In the genomic region with DNA sequence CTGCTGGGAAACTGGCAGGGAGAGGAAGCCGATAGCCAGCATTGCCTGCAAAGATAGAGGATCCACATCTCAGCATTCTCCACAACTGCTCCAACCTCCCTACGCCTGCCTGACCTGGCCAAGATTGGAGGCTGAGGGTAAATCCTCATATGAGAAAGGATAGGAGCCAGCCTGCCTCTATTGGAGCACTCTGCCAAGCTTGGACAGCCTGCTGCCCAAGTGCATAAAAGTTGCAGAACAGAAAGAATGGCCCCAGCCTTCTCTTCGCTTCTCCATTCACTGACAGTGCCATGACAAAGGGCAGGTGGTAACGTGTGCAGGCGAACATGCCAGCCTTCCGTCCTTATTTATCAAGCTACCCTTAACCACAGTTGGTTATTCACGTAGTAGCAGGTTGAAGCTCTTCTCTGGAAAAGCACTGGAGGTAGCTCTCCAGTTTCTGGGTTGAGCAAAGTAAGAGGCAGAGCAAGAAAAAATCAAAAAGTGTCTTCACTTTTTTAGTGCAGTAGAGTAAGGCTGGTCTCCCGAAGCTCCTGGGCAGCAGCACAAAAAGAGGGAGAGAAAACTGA, we compare ENCODE assay signal across 9 cellular contexts. TPM values are rescaled to one million over a fixed set of nuclear protein-coding genes. Genes with fewer than 3 reads are reported as not detected.
A peak's percentile ranks its signal among the peaks of the same experiment; 100 is the strongest.
DNase-seq lines count a peak whose midpoint lies in the region; ATAC-seq and TF ChIP-seq lines count a peak whose summit lies in the region.
"Had no signal": no experiment of that assay in that cellular context is flagged by ENCODE, and none has a peak within 500 bp of the region (broad histone marks: within the 10 kb centered on the region; RNA-seq: fewer than 3 reads in every experiment).

No MANE protein-coding gene starts in this region.

- H3K9ac ChIP-seq in HCT116 (ENCODE audit: low read length) (no peak overlapping the region), neuronal stem cell (ENCODE audit: low read depth, low read length, poor library complexity) (peak overlapping the region; percentile 25)

- peak overlapping the region; percentile 16 for H3K18ac ChIP-seq in neuronal stem cell (ENCODE audit: low read length)

- ATAC-seq in HCT116, result no peak
- no peak for ATAC-seq in body of pancreas
- no peak for ATAC-seq in activated CD4-positive, CD25-positive, alpha-beta regulatory T cell treated with anti-CD3 and anti-CD28 coated beads, Interleukin-2, amount 50 U/mL, for 24 hours
- no peak for ATAC-seq in GM19395 (IDR thresholded peaks at IDR 0.05; ENCODE audit: unreplicated experiment)

- H3K36me3 ChIP-seq in BE2C (no peaks in the 10 kb centered on the region), HCT116 (ENCODE audit: control insufficient read depth in 1 of 2, insufficient read depth in 2 of 2, low read length in 2 of 2) (no peaks in the 10 kb centered on the region), body of pancreas (replicated peaks in 1 of 2; ENCODE audit: insufficient read depth in 1 of 2, low read depth in 2 of 2) (no peaks in the 10 kb centered on the region), neuronal stem cell (replicated peaks in 1 of 2; ENCODE audit: control insufficient read depth in 2 of 2, insufficient read depth in 2 of 2, low read length in 2 of 2) (peaks cover 2 to 8% of the 10 kb centered on the region in 2 donors)

- no peak overlapping the region for H2BK120ac ChIP-seq in neuronal stem cell (ENCODE audit: low read depth, low read length)

- H2BK12ac ChIP-seq in neuronal stem cell (ENCODE audit: low read length), result no peak overlapping the region

- no peak overlapping the region for H3K14ac ChIP-seq in neuronal stem cell (ENCODE audit: low read length)

- H3K27me3 ChIP-seq in BE2C (no peaks in the 10 kb centered on the region), HCT116 (ENCODE audit: insufficient read depth, low read length) (no peaks in the 10 kb centered on the region), body of pancreas (no peaks in the 10 kb centered on the region), neuronal stem cell (ENCODE audit: control insufficient read depth in 3 of 3, insufficient read depth in 3 of 3, low read depth in 1 of 3, low read length in 3 of 3) (peaks cover 0 to 9% (median 0%) of the 10 kb centered on the region in 3 experiments)

- no peak for TF ChIP-seq RAD21 in HCT116 (IDR thresholded peaks at IDR 0.05; ENCODE audit: low read depth)

- H2AK5ac ChIP-seq in neuronal stem cell (ENCODE audit: low read depth, low read length), result no peak overlapping the region

- no peak overlapping the region for H3K4ac ChIP-seq in neuronal stem cell (ENCODE audit: low read length)

- DNase-seq in BE2C (no peak), HCT116 (ENCODE audit: low read depth, low spot score) (no peak), body of pancreas (no peak), neuronal stem cell (ENCODE audit: low spot score) (no peak), cerebellum (ENCODE audit: low spot score) (no peak), EL (no peak)
- DNase-seq: cortex of kidney had no signal

- no peaks in the 10 kb centered on the region for H3K79me2 ChIP-seq in HCT116 (ENCODE audit: insufficient read depth, low read length)

- no peak overlapping the region for H4K8ac ChIP-seq in neuronal stem cell (ENCODE audit: low read depth, low read length)

- H2BK15ac ChIP-seq in neuronal stem cell (ENCODE audit: low read length), result no peak overlapping the region

- H3K4me2 ChIP-seq in HCT116 (ENCODE audit: low read length) (peak overlapping the region; percentile 75), neuronal stem cell (ENCODE audit: insufficient read depth, low read length, poor library complexity, severe bottlenecking) (no peak overlapping the region)

- WGBS in body of pancreas, 2 donors, result 46 to 52% methylated on average over 8 of the region's 8 CpGs
- WGBS in neuronal stem cell (ENCODE audit: extremely low coverage in 2 of 2, insufficient read length in 2 of 2, insufficient replicate concordance in 1 of 2), 2 donors, result no CpG with 5 or more reads among the region's 8 CpGs

- RAD21 ChIA-PET in HCT116 (lab: Charles Lee; ENCODE audit: low non-redundant PET in 1 of 2, low total read pairs in 2 of 2, uncharacterized antibody in 2 of 2, unreplicated experiment in 2 of 2), result interaction anchor here (1.0 to 1.8 kb wide), 2 partner anchors 58 to 59 kb away, joined by 4 to 12 read pairs; no protein-coding TSS in a partner anchor

- H3K9me3 ChIP-seq in BE2C (no peaks in the 10 kb centered on the region), HCT116 (ENCODE audit: control insufficient read depth in 1 of 2, insufficient read depth in 1 of 2, low read depth in 1 of 2, low read length in 2 of 2) (no peaks in the 10 kb centered on the region), body of pancreas (no peaks in the 10 kb centered on the region), neuronal stem cell (replicated peaks in 1 of 2; ENCODE audit: control insufficient read depth in 2 of 2, insufficient read depth in 1 of 2, low read depth in 1 of 2, low read length in 2 of 2) (no peaks in the 10 kb centered on the region)

- no peak overlapping the region for H4K91ac ChIP-seq in neuronal stem cell (ENCODE audit: low read depth, low read length, poor library complexity)

- intact Hi-C loops in HCT116 (cut with micrococcal nuclease) (loop anchor here (10.0 kb wide), 1 partner anchor 60 kb away; a partner anchor contains a TSS), body of pancreas (cut with DNase I) (no loop called here)

- H3K23ac ChIP-seq in neuronal stem cell (ENCODE audit: low read depth, low read length, poor library complexity), result no peak overlapping the region

- H2AFZ ChIP-seq in HCT116 (ENCODE audit: low read depth, low read length, poor library complexity, severe bottlenecking) (no peak overlapping the region), neuronal stem cell (ENCODE audit: low read length) (no peak overlapping the region)

- H4K20me1 ChIP-seq in HCT116 (ENCODE audit: insufficient read depth), result no peaks in the 10 kb centered on the region

- POLR2A ChIA-PET in HCT116 (lab: Charles Lee), result interaction anchor here (1.4 kb wide), 1 partner anchor 57 kb away, joined by 4 read pairs; no protein-coding TSS in a partner anchor

- H3K9me2 ChIP-seq in HCT116 (ENCODE audit: insufficient read depth), result no peaks in the 10 kb centered on the region

- no peak for TF ChIP-seq POLR2A in HCT116 (IDR thresholded peaks at IDR 0.05; ENCODE audit: borderline replicate concordance, extremely low read depth, insufficient read depth, insufficient read length)
- TF ChIP-seq POLR2A in body of pancreas (IDR thresholded peaks at IDR 0.05), result no peak

- TF ChIP-seq CTCF in BE2C (IDR thresholded peaks at IDR 0.05; ENCODE audit: low read depth, low read length) (no peak), HCT116 (IDR thresholded peaks at IDR 0.05 in 2 of 3, conservative IDR thresholded peaks at IDR 0.05 in 1 of 3; ENCODE audit: borderline replicate concordance in 1 of 3, insufficient read depth in 1 of 3, low read depth in 2 of 3, low read length in 2 of 3) (no peak), body of pancreas (IDR thresholded peaks at IDR 0.05) (no peak)

- no peaks in the 10 kb centered on the region for H3K79me1 ChIP-seq in neuronal stem cell (ENCODE audit: low read depth, low read length)

- H3K27ac ChIP-seq in HCT116 (ENCODE audit: low read depth, low read length), result no peak overlapping the region
- H3K27ac ChIP-seq in body of pancreas, result peak overlapping the region in 3 of 4 donors; percentile 84 to 93 (median 93)
- H3K27ac ChIP-seq in neuronal stem cell (replicated peaks; ENCODE audit: low read length), result no peak overlapping the region

- BruUV-seq in HCT116 (replicated peaks; lab: Mats Ljungman, UMichigan), result no TSS peak

- H3K4me3 ChIP-seq in BE2C (ENCODE audit: low read depth, low read length), result 0 out of 2 replicates have a peak overlapping the region, but pooled peaks have one; percentile 1
- H3K4me3 ChIP-seq in HCT116 (replicated peaks in 1 of 2; ENCODE audit: low read depth in 1 of 2, low read length in 2 of 2), result no peak overlapping the region
- H3K4me3 ChIP-seq in body of pancreas, result no peak overlapping the region
- no peak overlapping the region for H3K4me3 ChIP-seq in neuronal stem cell (ENCODE audit: low read length in 2 of 2)

- H3K4me1 ChIP-seq in BE2C (peaks cover 36% of the 10 kb centered on the region), HCT116 (ENCODE audit: control insufficient read depth in 1 of 2, insufficient read depth in 2 of 2, low read length in 2 of 2) (peaks cover 70 to 83% of the 10 kb centered on the region in 2 experiments), body of pancreas (peaks cover 93% of the 10 kb centered on the region), neuronal stem cell (ENCODE audit: control insufficient read depth in 2 of 2, insufficient read depth in 1 of 2, low read depth in 1 of 2, low read length in 2 of 2) (peaks cover 25 to 51% of the 10 kb centered on the region in 2 donors)

- CTCF ChIA-PET in HCT116 (lab: Charles Lee), result interaction anchor here (0.7 to 4.1 kb wide), 14 partner anchors 8 to 113 kb away, joined by 3 to 34 read pairs (median 4); no protein-coding TSS in a partner anchor

- no peak overlapping the region for H2BK5ac ChIP-seq in neuronal stem cell (ENCODE audit: low read length)

TF ChIP-seq in HCT116, 20 proteins besides CTCF, POLR2A, EP300 and RAD21 (continues in another document):
- TF ChIP-seq FOSL1 (IDR thresholded peaks at IDR 0.05; ENCODE audit: low read depth) (no peak), EZH2 (IDR thresholded peaks at IDR 0.05) (no peak), YY1 (IDR thresholded peaks at IDR 0.05; ENCODE audit: extremely low read depth, insufficient replicate concordance, low read depth, low read length) (no peak), CBX3 (IDR thresholded peaks at IDR 0.05; ENCODE audit: low read depth) (no peak), TCF7L2 (IDR thresholded peaks at IDR 0.05; ENCODE audit: borderline replicate concordance, extremely low read depth, insufficient read depth, insufficient read length) (no peak), SRF (IDR thresholded peaks at IDR 0.05; ENCODE audit: low read depth) (no peak), ZNF274 (IDR thresholded peaks at IDR 0.05; ENCODE audit: low read depth, low read length) (no peak), ELF1 (IDR thresholded peaks at IDR 0.05; ENCODE audit: borderline replicate concordance, low read depth) (no peak)
- TF ChIP-seq, protein P1, sequence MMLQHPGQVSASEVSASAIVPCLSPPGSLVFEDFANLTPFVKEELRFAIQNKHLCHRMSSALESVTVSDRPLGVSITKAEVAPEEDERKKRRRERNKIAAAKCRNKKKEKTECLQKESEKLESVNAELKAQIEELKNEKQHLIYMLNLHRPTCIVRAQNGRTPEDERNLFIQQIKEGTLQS (IDR thresholded peaks at IDR 0.05), result no peak

RNA-seq across cellular contexts. Expression of a gene that starts 4.3 kb away (rescaled TPM):
- 17.1 TPM for polyA plus RNA-seq in BE2C (2012; ENCODE audit: insufficient read depth, insufficient read length, low read depth)
- total RNA-seq in HCT116 (2021; ENCODE audit: unreplicated experiment) (1.0 TPM), body of pancreas (10 to 100 TPM in 1 of 2 donors, 1 to 10 TPM in 1; 4.3 to 16.1 TPM), cerebellum (4.3 TPM)
- polyA plus RNA-seq in HCT116 (2012), result 0.59 and 0.76 TPM in 2 replicates
- polyA plus RNA-seq in neuronal stem cell (2013, experiment 1 of 2), result 6.6 TPM
- 6.6 TPM for polyA plus RNA-seq in neuronal stem cell (2013, experiment 2 of 2)

RNA-seq across cellular contexts. Expression of a gene that starts 56.5 kb away (rescaled TPM):
- 7.8 TPM for polyA plus RNA-seq in BE2C (2012; ENCODE audit: insufficient read depth, insufficient read length, low read depth)
- total RNA-seq in HCT116 (2021; ENCODE audit: unreplicated experiment), result 92.9 TPM
- 51.8 and 55.3 TPM in 2 replicates for polyA plus RNA-seq in HCT116 (2012)
- total RNA-seq in body of pancreas, result not detected
- polyA plus RNA-seq in neuronal stem cell (2013, experiment 1 of 2), result 55.5 TPM
- 55.2 TPM for polyA plus RNA-seq in neuronal stem cell (2013, experiment 2 of 2)
- 23.2 TPM for total RNA-seq in cerebellum

Comparison
In these comparisons a context has a peak if more than half of its experiments do, and no peak if none do; other contexts are left out.
1. H3K27ac ChIP-seq: peak in body of pancreas (3 of 4); none in HCT116 (single experiment) and neuronal stem cell (single experiment).
2. RNA of a gene that starts 56.5 kb away (total RNA-seq): 92.9 TPM in HCT116 (single experiment) and 23.2 TPM in cerebellum (single experiment); not detected in body of pancreas; every median in the first group is over 10 times any median in the second.